Comparison of ENCODE assay signal across 10 cellular contexts in the genomic region with DNA sequence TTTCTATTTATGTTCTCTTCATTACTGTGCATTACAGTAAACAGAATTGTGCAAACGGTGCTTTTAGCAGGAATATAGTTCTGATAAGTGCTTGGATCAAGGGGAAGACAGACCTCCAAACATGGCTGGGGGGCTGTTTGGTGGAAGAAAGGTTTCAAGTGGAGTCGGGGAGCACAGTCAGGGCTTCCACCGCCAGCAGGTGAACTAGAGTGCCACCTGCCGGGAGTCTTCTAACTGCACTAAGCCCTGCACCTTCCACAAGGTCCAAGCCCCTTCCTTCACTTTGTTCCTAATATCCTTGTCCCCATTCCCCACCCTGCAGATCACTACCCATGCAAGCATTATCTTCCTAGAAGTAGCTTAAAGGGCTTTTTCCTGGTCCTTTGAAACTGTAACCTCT. TPM values are rescaled to one million over a fixed set of nuclear protein-coding genes. Genes with fewer than 3 reads are reported as not detected.
DNase-seq lines count a peak whose midpoint lies in the region; ATAC-seq and TF ChIP-seq lines count a peak whose summit lies in the region.
"Had no signal": no experiment of that assay in that cellular context is flagged by ENCODE, and none has a peak within 500 bp of the region (broad histone marks: within the 10 kb centered on the region; RNA-seq: fewer than 3 reads in every experiment).

No MANE protein-coding gene starts in this region.

- H3K4me1 ChIP-seq in Loucy (ENCODE audit: insufficient read depth, low read length, poor library complexity, severe bottlenecking) (no peaks in the 10 kb centered on the region), uterus (no peaks in the 10 kb centered on the region)

- intact Hi-C loops in uterus (cut with DNase I; ENCODE audit: low total_unique reads) = no loop called here

- H3K9me3 ChIP-seq in Loucy (ENCODE audit: insufficient read depth, low read depth, low read length) = no peaks in the 10 kb centered on the region
- no peaks in the 10 kb centered on the region for H3K9me3 ChIP-seq in uterus

- H3K79me2 ChIP-seq in Loucy (ENCODE audit: insufficient read depth, low read length) = no peaks in the 10 kb centered on the region

- no peaks in the 10 kb centered on the region for H4K20me1 ChIP-seq in Loucy (ENCODE audit: insufficient read depth, low read length, poor library complexity, severe bottlenecking)

- H3K27me3 Mint-ChIP-seq in nephron progenitor cell (ENCODE audit: low read depth, poor library complexity) = peaks cover 90% of the 10 kb centered on the region
- H3K27me3 Mint-ChIP-seq in activated T-cell treated with anti-CD3 and anti-CD28 coated beads, Interleukin-2, amount 50 U/mL, for 24 hours = peaks cover 83% of the 10 kb centered on the region

- no peak overlapping the region for H3K4me2 ChIP-seq in Loucy (ENCODE audit: low read depth, low read length, poor library complexity, severe bottlenecking)

- H3K9me3 Mint-ChIP-seq in nephron progenitor cell = no peaks in the 10 kb centered on the region
- H3K9me3 Mint-ChIP-seq in activated T-cell treated with anti-CD3 and anti-CD28 coated beads, Interleukin-2, amount 50 U/mL, for 24 hours = no peaks in the 10 kb centered on the region

- no peaks in the 10 kb centered on the region for H3K27me3 ChIP-seq in Loucy (ENCODE audit: insufficient read depth, low read length, poor library complexity, severe bottlenecking)
- H3K27me3 ChIP-seq in uterus = peaks cover 0 to 32% of the 10 kb centered on the region in 2 donors

- H3K36me3 ChIP-seq in Loucy (ENCODE audit: insufficient read depth, low read length) = no peaks in the 10 kb centered on the region
- no peaks in the 10 kb centered on the region for H3K36me3 ChIP-seq in uterus

- H3K9me2 ChIP-seq in Loucy (replicated peaks; ENCODE audit: low read depth, low read length) = no peaks in the 10 kb centered on the region

- DNase-seq in NCI-H1417 (lab: John Stamatoyannopoulos, UW) (peak; percentile 10 to 80 (median 68)), NCI-H1417 treated with DMSO at 0.1 percent for 48 hours (lab: John Stamatoyannopoulos, UW) (no peak), astrocyte of the spinal cord (ENCODE audit: low read depth, low spot score) (no peak), nephron progenitor cell (peak; percentile 43), uterus (no peak)
- DNase-seq in activated T-cell treated with anti-CD3 and anti-CD28 coated beads, Interleukin-2, amount 50 U/mL, for 24 hours = no peak

- in situ Hi-C loops in astrocyte of the spinal cord (cut with HindIII; ENCODE audit: low sequenced_read_pairs) = no loop called here

- no peak overlapping the region for H3K9ac ChIP-seq in Loucy (ENCODE audit: low read depth, low read length, poor library complexity, severe bottlenecking)

- H3K4me3 Mint-ChIP-seq in nephron progenitor cell = no peak overlapping the region
- no peak overlapping the region for H3K4me3 Mint-ChIP-seq in activated T-cell treated with anti-CD3 and anti-CD28 coated beads, Interleukin-2, amount 50 U/mL, for 24 hours
- H3K4me3 Mint-ChIP-seq: central memory CD8-positive, alpha-beta T cell had no signal

- H3K36me3 Mint-ChIP-seq in nephron progenitor cell (ENCODE audit: low read depth) = no peaks in the 10 kb centered on the region
- H3K36me3 Mint-ChIP-seq in activated T-cell treated with anti-CD3 and anti-CD28 coated beads, Interleukin-2, amount 50 U/mL, for 24 hours (ENCODE audit: low read depth) = no peaks in the 10 kb centered on the region

- peaks cover 8% of the 10 kb centered on the region for H3K4me1 Mint-ChIP-seq in nephron progenitor cell
- H3K4me1 Mint-ChIP-seq in activated T-cell treated with anti-CD3 and anti-CD28 coated beads, Interleukin-2, amount 50 U/mL, for 24 hours (ENCODE audit: low read depth) = peaks cover 4% of the 10 kb centered on the region
- H3K4me1 Mint-ChIP-seq: central memory CD8-positive, alpha-beta T cell had no signal

- H2AFZ ChIP-seq in Loucy (ENCODE audit: low read length) = no peak overlapping the region

- H3K27ac Mint-ChIP-seq in nephron progenitor cell = no peak overlapping the region
- H3K27ac Mint-ChIP-seq in activated T-cell treated with anti-CD3 and anti-CD28 coated beads, Interleukin-2, amount 50 U/mL, for 24 hours = no peak overlapping the region

- H3K4me3 ChIP-seq in Loucy (ENCODE audit: low read length, poor library complexity, severe bottlenecking) (no peak overlapping the region), astrocyte of the spinal cord (ENCODE audit: low read depth, low read length) (no peak overlapping the region), uterus (no peak overlapping the region)
- H3K4me3 ChIP-seq: skin epidermis had no signal

- ATAC-seq in HG02763 (IDR thresholded peaks at IDR 0.05; ENCODE audit: unreplicated experiment) = no peak

- TF ChIP-seq CTCF in Loucy (conservative IDR thresholded peaks at IDR 0.05; ENCODE audit: low read length) = peak; percentile 82
- peak; percentile 60 for TF ChIP-seq CTCF in astrocyte of the spinal cord (IDR thresholded peaks at IDR 0.05; ENCODE audit: low read depth, low read length)
- peak; percentile 47 for TF ChIP-seq CTCF in nephron progenitor cell (IDR thresholded peaks at IDR 0.05)
- TF ChIP-seq CTCF in uterus (IDR thresholded peaks at IDR 0.05) = no peak

- TF ChIP-seq POLR2A in uterus (IDR thresholded peaks at IDR 0.05) = no peak

- no peaks in the 10 kb centered on the region for H3F3A ChIP-seq in Loucy (ENCODE audit: low read depth)

- no peak overlapping the region for H3K27ac ChIP-seq in uterus
- H3K27ac ChIP-seq: skin epidermis had no signal

RNA-seq across cellular contexts. Expression of a gene that starts 11.1 kb away (rescaled TPM):
- total RNA-seq in uterus = under 1 TPM in 1 of 4 donors, not detected in 3; 0.07 TPM

Comparison
In these comparisons a context has a peak if more than half of its experiments do, and no peak if none do; other contexts are left out.
1. DNase-seq: peak in NCI-H1417 (3 of 3) and nephron progenitor cell (single experiment); none in NCI-H1417 treated with DMSO at 0.1 percent for 48 hours (single experiment), astrocyte of the spinal cord (single experiment), activated T-cell treated with anti-CD3 and anti-CD28 coated beads, Interleukin-2, amount 50 U/mL, for 24 hours (single experiment) and uterus (0 of 2).
2. CTCF ChIP-seq: peak in Loucy (single experiment), astrocyte of the spinal cord (single experiment) and nephron progenitor cell (single experiment); none in uterus (0 of 4).